9 cellular contexts compared by ENCODE assay signal in genomic region chr2:39094717-39095363, GRCh38. TPM values are rescaled to one million over a fixed set of nuclear protein-coding genes. Genes with fewer than 3 reads are reported as not detected.
A peak's percentile ranks its signal among the peaks of the same experiment; 100 is the strongest.
DNase-seq lines count a peak whose midpoint lies in the region; ATAC-seq and TF ChIP-seq lines count a peak whose summit lies in the region.
"Had no signal": no experiment of that assay in that cellular context is flagged by ENCODE, and none has a peak within 500 bp of the region (broad histone marks: within the 10 kb centered on the region; RNA-seq: fewer than 3 reads in every experiment).

No MANE protein-coding gene starts in this region.

- BruUV-seq in A673 (replicated peaks; lab: Mats Ljungman, UMichigan): no TSS peak

- TF ChIP-seq CTCF in A673 (conservative IDR thresholded peaks at IDR 0.05; ENCODE audit: low read depth, low read length): no peak

- peaks cover 5 to 8% of the 10 kb centered on the region in 2 donors for H3K36me3 Mint-ChIP-seq in naive B cell

- peak overlapping the region in 4 of 6 donors; percentile 10 to 82 (median 38) for H3K27ac Mint-ChIP-seq in naive B cell

- no peaks in the 10 kb centered on the region for H3K4me1 ChIP-seq in A673 (ENCODE audit: insufficient read depth, low read length, poor library complexity, severe bottlenecking)

- no peaks in the 10 kb centered on the region for H3K36me3 ChIP-seq in A673 (ENCODE audit: insufficient read depth, low read length, poor library complexity, severe bottlenecking)

- POLR2A ChIA-PET in A673 (lab: Charles Lee; ENCODE audit: low non-redundant PET): no interaction called here

- H3K9me3 Mint-ChIP-seq in naive B cell: peaks cover 0 to 1% (median 0%) of the 10 kb centered on the region in 7 donors

- H3K4me1 Mint-ChIP-seq in naive B cell: peaks cover 44 to 68% (median 53%) of the 10 kb centered on the region in 3 donors

- no peak overlapping the region for H3K4me3 Mint-ChIP-seq in naive B cell

- no peak overlapping the region for H3K27ac ChIP-seq in A673 (ENCODE audit: low read depth, low read length, poor library complexity, severe bottlenecking)

- intact Hi-C loops in A673 (cut with micrococcal nuclease; ENCODE audit: unreplicated experiment): no loop called here

- ATAC-seq in GM18867 (IDR thresholded peaks at IDR 0.05; ENCODE audit: unreplicated experiment) (peak; percentile 83), HG02610 (IDR thresholded peaks at IDR 0.05; ENCODE audit: unreplicated experiment) (peak; percentile 81), naive B cell (ENCODE audit: low read depth in 2 of 2) (no peak)
- ATAC-seq: Panc1 had no signal

- no peaks in the 10 kb centered on the region for H3K27me3 Mint-ChIP-seq in naive B cell

- peak; percentile 27 for DNase-seq in NAMALWA (ENCODE audit: low spot score)
- DNase-seq in naive B cell: no peak
- DNase-seq in cerebellar nuclear complex (lab: John Stamatoyannopoulos, UW): no peak
- DNase-seq in A673 (ENCODE audit: low spot score): no peak
- no peak for DNase-seq in OCI-M2 (lab: John Stamatoyannopoulos, UW; ENCODE audit: unreplicated experiment)
- no peak for DNase-seq in DMS114 treated with DMSO at 0.1 percent for 48 hours (lab: John Stamatoyannopoulos, UW; ENCODE audit: unreplicated experiment)

- H3K9me3 ChIP-seq in A673 (ENCODE audit: low read depth, low read length, poor library complexity, severe bottlenecking): no peaks in the 10 kb centered on the region

- no peak overlapping the region for H3K4me3 ChIP-seq in A673 (ENCODE audit: low read depth, low read length, poor library complexity, severe bottlenecking)

- CTCF ChIA-PET in A673 (lab: Charles Lee): interaction anchor here (0.6 kb wide), 1 partner anchor 126 kb away, joined by 3 read pairs; no protein-coding TSS in a partner anchor

- no peaks in the 10 kb centered on the region for H3K27me3 ChIP-seq in A673 (replicated peaks; ENCODE audit: insufficient read depth, low read depth, low read length, poor library complexity)

RNA-seq across cellular contexts. Expression of gene SOS1, which starts 26.0 kb away (rescaled TPM):
- polyA plus RNA-seq in naive B cell (ENCODE audit: low read depth in 6 of 6): 10 to 100 TPM in 5 of 6 donors, 1 to 10 TPM in 1; 6.5 to 21.8 (median 11.5) TPM
- 37.8 and 42.1 TPM in 2 replicates for total RNA-seq in A673 (2021)

Comparison
In these comparisons a context has a peak if more than half of its experiments do, and no peak if none do; other contexts are left out.
1. ATAC-seq: peak in GM18867 (single experiment) and HG02610 (single experiment); none in naive B cell (0 of 2).